ENCODE assay signal across 26 cellular contexts in the genomic region with DNA sequence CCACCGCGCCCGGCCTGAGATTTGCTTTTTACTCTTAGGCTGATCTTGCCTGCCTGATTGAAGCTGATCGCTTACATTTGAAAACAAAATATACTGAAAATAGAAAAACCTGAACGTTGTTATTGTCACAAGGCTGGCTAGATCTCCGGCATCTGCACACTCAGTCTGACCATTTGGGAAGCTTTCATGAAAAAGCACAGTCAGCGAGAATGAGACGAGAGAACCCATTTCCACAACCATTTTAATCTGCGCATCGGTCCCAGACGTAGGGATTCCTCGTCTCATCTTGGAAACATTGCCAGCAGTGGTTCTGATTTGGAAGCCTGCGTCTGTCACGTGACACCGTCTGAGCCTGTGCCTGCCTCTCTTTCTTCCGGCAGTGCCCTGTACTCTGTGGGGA. TPM values are rescaled to one million over a fixed set of nuclear protein-coding genes. Genes with fewer than 3 reads are reported as not detected.
"Had no signal": no experiment of that assay in that cellular context is flagged by ENCODE, and none has a peak within 500 bp of the region (broad histone marks: within the 10 kb centered on the region; RNA-seq: fewer than 3 reads in every experiment).

No MANE protein-coding gene starts in this region.

- H3K4me3 Mint-ChIP-seq: mesothelial cell of epicardium; naive B cell; natural killer cell; nephron progenitor cell; stimulated activated memory B cell treated with anti-CD40 and anti-IgM and Interleukin-4, amounts not matched to agents 10 μg/mL and 1 μg/mL and 100 μg/mL, for 72 hours; stimulated activated naive CD8-positive, alpha-beta T cell treated with anti-CD3 and anti-CD28 coated beads, Interleukin-15, amount 100 ng/mL, for 72 hours; type B pancreatic cell had no signal

- H3K27ac Mint-ChIP-seq: mesothelial cell of epicardium; naive B cell; natural killer cell; nephron progenitor cell; stimulated activated memory B cell treated with anti-CD40 and anti-IgM and Interleukin-4, amounts not matched to agents 10 μg/mL and 1 μg/mL and 100 μg/mL, for 72 hours; type B pancreatic cell had no signal

- DNase-seq: hippocampal formation; kidney; left colon; left ventricle myocardium inferior; mesendoderm; naive B cell; natural killer cell; nephron progenitor cell; pancreas; posterior cingulate gyrus; retina; right cardiac atrium; sigmoid colon; small intestine; spleen; stimulated activated CD4-positive, alpha-beta T cell treated with anti-CD3 and anti-CD28 coated beads, Interleukin-4, amount 100 ng/mL, for 24 hours; stimulated activated naive CD4-positive, alpha-beta T cell treated with Interleukin-2 at 50 U/mL for 16 hours; stimulated activated naive CD8-positive, alpha-beta T cell treated with anti-CD3 and anti-CD28 coated beads, Interleukin-15, amount 100 ng/mL, for 72 hours; substantia nigra; uterus had no signal

- ATAC-seq: left colon; natural killer cell; pancreas; right cardiac atrium; stimulated activated memory B cell treated with anti-CD40 and anti-IgM and Interleukin-4, amounts not matched to agents 10 μg/mL and 1 μg/mL and 100 μg/mL, for 72 hours; stimulated activated naive CD8-positive, alpha-beta T cell treated with anti-CD3 and anti-CD28 coated beads, Interleukin-15, amount 100 ng/mL, for 72 hours had no signal

- H3K9me3 Mint-ChIP-seq: mesothelial cell of epicardium; natural killer cell; nephron progenitor cell; stimulated activated memory B cell treated with anti-CD40 and anti-IgM and Interleukin-4, amounts not matched to agents 10 μg/mL and 1 μg/mL and 100 μg/mL, for 72 hours; stimulated activated naive CD8-positive, alpha-beta T cell treated with anti-CD3 and anti-CD28 coated beads, Interleukin-15, amount 100 ng/mL, for 72 hours; type B pancreatic cell had no signal

- H3K4me3 ChIP-seq: left ventricle myocardium inferior, lung, pancreas, prostate gland, sigmoid colon, spleen, tibial nerve, uterus had no signal

- H3K36me3 ChIP-seq: uterus had no signal

- H3K9me3 ChIP-seq: left ventricle myocardium inferior, pancreas, prostate gland, sigmoid colon, spleen, tibial nerve, uterus had no signal

- H3K36me3 Mint-ChIP-seq: natural killer cell had no signal

- H3K4me1 ChIP-seq: pancreas, prostate gland, sigmoid colon, uterus had no signal

- H3K27me3 Mint-ChIP-seq: naive B cell; stimulated activated memory B cell treated with anti-CD40 and anti-IgM and Interleukin-4, amounts not matched to agents 10 μg/mL and 1 μg/mL and 100 μg/mL, for 72 hours; stimulated activated naive CD8-positive, alpha-beta T cell treated with anti-CD3 and anti-CD28 coated beads, Interleukin-15, amount 100 ng/mL, for 72 hours; type B pancreatic cell had no signal

- H3K27ac ChIP-seq: left ventricle myocardium inferior, pancreas, prostate gland, sigmoid colon, spleen, tibial nerve, uterus had no signal

- H3K27me3 ChIP-seq: pancreas, sigmoid colon, spleen, tibial nerve, uterus had no signal

- H3K4me1 Mint-ChIP-seq: mesothelial cell of epicardium, nephron progenitor cell had no signal

RNA-seq across cellular contexts. Expression of a gene that starts 46.5 kb away (rescaled TPM):
- total RNA-seq: left ventricle myocardium inferior, right cardiac atrium had no signal
- polyA plus RNA-seq: right cardiac atrium had no signal
